In genomic region chr14:20956376-20956976, GRCh38 we compare ENCODE assay signal across 18 cellular contexts.
"Had no signal": no experiment of that assay in that cellular context is flagged by ENCODE, and none has a peak within 500 bp of the region (broad histone marks: within the 10 kb centered on the region; RNA-seq: fewer than 3 reads in every experiment).

No MANE protein-coding gene starts in this region.

- H3K4me3 ChIP-seq: ascending aorta, lower lobe of right lung, tibial nerve, uterus had no signal

- DNase-seq: activated effector memory CD4-positive, alpha-beta T cell treated with Interleukin-2 at 50 U/mL for 16 hours; activated naive CD4-positive, alpha-beta T cell treated with anti-CD3 and anti-CD28 coated beads, Interleukin-2, amount 10 ng/mL, durations not matched to agents 7 days and 5 days; activated T-cell treated with anti-CD3 and anti-CD28 coated beads, Interleukin-2, amount 50 U/mL, for 24 hours; cerebellar nuclear complex; cortex of kidney; erythroblast; hypothalamus; lower lobe of right lung; nephron progenitor cell; occipital lobe; stimulated activated CD4-positive, alpha-beta T cell treated with anti-CD3 and anti-CD28 coated beads, Interleukin-12 subunit alpha, Interleukin-12 subunit beta, amount 100 ng/mL, for 4 hours; stimulated activated CD4-positive, alpha-beta T cell treated with anti-CD3 and anti-CD28 coated beads, Interleukin-2, amount 100 ng/mL, for 24 hours; stimulated activated naive CD8-positive, alpha-beta T cell treated with anti-CD3 and anti-CD28 coated beads, Interleukin-15, Interleukin-2, amounts not matched to agents 100 U/mL and 50 U/mL, for 24 hours; T1000; uterus had no signal

- H3K27me3 ChIP-seq: ascending aorta, tibial nerve, uterus had no signal

- H3K4me1 ChIP-seq: ascending aorta, lower lobe of right lung, uterus had no signal

- ATAC-seq: activated CD4-positive, CD25-positive, alpha-beta regulatory T cell treated with anti-CD3 and anti-CD28 coated beads, Interleukin-2, amount 50 U/mL, for 24 hours; lower lobe of right lung; stimulated activated naive CD8-positive, alpha-beta T cell treated with anti-CD3 and anti-CD28 coated beads, Interleukin-15, Interleukin-2, amounts not matched to agents 100 U/mL and 50 U/mL, for 24 hours had no signal

- H3K27ac Mint-ChIP-seq: activated naive CD4-positive, alpha-beta T cell treated with anti-CD3 and anti-CD28 coated beads, Interleukin-2, amount 10 ng/mL, durations not matched to agents 7 days and 5 days; activated T-cell treated with anti-CD3 and anti-CD28 coated beads, Interleukin-2, amount 50 U/mL, for 24 hours; nephron progenitor cell had no signal

- H3K36me3 Mint-ChIP-seq: activated naive CD4-positive, alpha-beta T cell treated with anti-CD3 and anti-CD28 coated beads, Interleukin-2, amount 10 ng/mL, durations not matched to agents 7 days and 5 days had no signal

- H3K4me3 Mint-ChIP-seq: activated naive CD4-positive, alpha-beta T cell treated with anti-CD3 and anti-CD28 coated beads, Interleukin-2, amount 10 ng/mL, durations not matched to agents 7 days and 5 days; activated T-cell treated with anti-CD3 and anti-CD28 coated beads, Interleukin-2, amount 50 U/mL, for 24 hours; nephron progenitor cell had no signal

- H3K4me1 Mint-ChIP-seq: nephron progenitor cell had no signal

- H3K9me3 ChIP-seq: ascending aorta, lower lobe of right lung, tibial nerve, uterus had no signal

- H3K36me3 ChIP-seq: ascending aorta, lower lobe of right lung, tibial nerve, uterus had no signal

- H3K9me3 Mint-ChIP-seq: activated naive CD4-positive, alpha-beta T cell treated with anti-CD3 and anti-CD28 coated beads, Interleukin-2, amount 10 ng/mL, durations not matched to agents 7 days and 5 days; activated T-cell treated with anti-CD3 and anti-CD28 coated beads, Interleukin-2, amount 50 U/mL, for 24 hours had no signal

- H3K27ac ChIP-seq: ascending aorta, lower lobe of right lung, tibial nerve, uterus had no signal
